ENCODE assay signal across 1 cellular context in the genomic region with DNA sequence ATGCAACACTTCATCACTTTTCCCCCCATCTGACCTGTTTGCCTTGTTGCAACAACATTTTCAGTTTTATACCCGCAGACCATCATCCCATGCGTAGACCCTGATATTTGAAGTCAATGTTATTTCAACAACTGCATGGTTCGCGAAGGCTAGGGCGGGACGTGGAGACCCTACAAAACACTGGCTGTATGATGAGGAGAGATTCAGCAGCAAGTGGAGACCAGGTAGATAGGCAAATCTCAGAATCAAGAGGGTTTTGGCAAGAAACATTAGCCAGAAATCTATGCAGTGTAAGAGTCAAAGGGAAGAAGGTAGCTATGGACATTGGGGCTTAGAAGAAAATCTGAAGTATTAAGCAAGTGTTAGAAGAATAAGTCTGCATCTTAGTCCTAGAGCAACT.
A peak's percentile ranks its signal among the peaks of the same experiment; 100 is the strongest.
TF ChIP-seq lines count a peak whose summit lies in the region.

No MANE protein-coding gene starts in this region.

TF ChIP-seq in HepG2, 621 proteins besides CTCF, POLR2A, EP300 and RAD21:
- TF ChIP-seq TP53 (CRISPR knock-in tag; conservative IDR thresholded peaks at IDR 0.05) = no peak
- peak; percentile 41; the same call in 1 of the 2 replicates for TF ChIP-seq CEBPB (IDR thresholded peaks at IDR 0.05; ENCODE audit: borderline replicate concordance, low read depth, low read length)
